9 cellular contexts compared by ENCODE assay signal in the genomic region with DNA sequence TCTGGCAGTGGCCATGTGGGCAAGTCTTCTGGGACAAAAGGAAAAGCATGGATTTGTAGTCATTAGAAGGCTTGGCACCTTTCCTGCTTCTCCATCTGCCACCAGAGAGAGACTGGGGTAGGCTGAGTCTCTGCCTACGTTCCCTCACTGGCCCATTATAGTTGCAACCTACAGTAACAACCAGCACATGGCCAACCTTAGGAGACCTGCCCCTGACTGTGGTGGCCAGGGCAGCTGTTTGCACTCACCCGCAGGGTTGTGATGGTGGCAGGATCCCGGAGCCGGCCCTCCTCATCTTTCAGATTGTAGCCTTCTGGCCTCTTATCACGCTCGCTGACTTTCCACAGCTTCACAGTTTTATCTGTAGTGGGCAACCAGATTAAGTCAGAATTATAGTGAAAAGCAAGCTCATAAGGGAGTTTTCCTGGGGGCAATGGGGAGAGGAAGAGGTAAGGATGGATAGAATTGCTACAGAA.
"Had no signal": no experiment of that assay in that cellular context is flagged by ENCODE, and none has a peak within 500 bp of the region (broad histone marks: within the 10 kb centered on the region; RNA-seq: fewer than 3 reads in every experiment).

No MANE protein-coding gene starts in this region.

- H3K4me3 ChIP-seq: adrenal gland, lower lobe of right lung, tibial artery had no signal

- H3K27me3 ChIP-seq: adrenal gland, neutrophil, tibial artery had no signal

- ATAC-seq: activated naive CD4-positive, alpha-beta T cell treated with anti-CD3 and anti-CD28 coated beads, Interleukin-2, amount 50 U/mL, for 72 hours; left cardiac atrium; lower lobe of right lung; stimulated activated naive B cell treated with anti-CD40 and anti-IgM and Interleukin-4, amounts not matched to agents 10 μg/mL and 1 μg/mL and 100 μg/mL, for 72 hours had no signal

- DNase-seq: activated CD4-positive, alpha-beta T cell treated with anti-CD3 and anti-CD28 coated beads, Interleukin-2, amount 50 U/mL, for 4 hours; activated gamma-delta T cell treated with Interleukin-2 at 50 U/mL for 16 hours; adrenal gland; left cardiac atrium; lower lobe of right lung; stimulated activated naive B cell treated with anti-CD40 and anti-IgM and Interleukin-4, amounts not matched to agents 10 μg/mL and 1 μg/mL and 100 μg/mL, for 72 hours; tibial artery had no signal

- H3K27ac ChIP-seq: adrenal gland, lower lobe of right lung, neutrophil, tibial artery had no signal

- H3K9me3 ChIP-seq: adrenal gland, lower lobe of right lung, neutrophil, tibial artery had no signal

- H3K36me3 ChIP-seq: adrenal gland, lower lobe of right lung, neutrophil had no signal
